In the genomic region with DNA sequence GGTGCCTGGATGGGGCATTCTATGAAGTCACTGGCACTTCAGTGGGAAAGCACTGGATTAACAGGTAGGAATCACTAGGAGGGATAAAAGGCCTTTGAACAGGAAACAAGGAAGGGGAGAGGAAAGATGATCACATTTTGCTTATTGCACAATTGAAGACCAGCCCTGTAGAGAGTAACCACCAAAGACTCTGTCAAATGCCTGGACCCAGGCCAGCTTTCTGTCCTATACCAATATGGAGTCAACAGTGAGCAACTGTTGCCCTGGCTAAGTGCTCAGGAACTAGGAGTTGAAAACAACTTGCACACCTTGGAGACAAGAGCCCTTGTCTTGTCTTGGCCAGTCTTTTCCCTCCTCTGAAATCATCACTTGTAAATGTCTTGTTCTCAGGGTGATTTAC, we compare ENCODE assay signal across 17 cellular contexts. TPM values are rescaled to one million over a fixed set of nuclear protein-coding genes. Genes with fewer than 3 reads are reported as not detected.
"Had no signal": no experiment of that assay in that cellular context is flagged by ENCODE, and none has a peak within 500 bp of the region (broad histone marks: within the 10 kb centered on the region; RNA-seq: fewer than 3 reads in every experiment).

No MANE protein-coding gene starts in this region.

- H3K27me3 ChIP-seq: neutrophil, tibial nerve had no signal

- H3K36me3 ChIP-seq: neutrophil, tibial nerve had no signal

- DNase-seq: activated CD4-positive, alpha-beta T cell treated with anti-CD3 and anti-CD28 coated beads, Interleukin-2, amount 10 ng/mL, durations not matched to agents 7 days and 5 days; activated naive CD4-positive, alpha-beta T cell; aorta; hippocampal formation; kidney; left ventricle myocardium superior; natural killer cell; posterior cingulate gyrus; stimulated activated CD4-positive, alpha-beta T cell treated with anti-CD3 and anti-CD28 coated beads, Interleukin-4, amount 100 ng/mL, for 24 hours; stimulated activated naive CD4-positive, alpha-beta T cell treated with Interleukin-2 at 50 U/mL for 16 hours; substantia nigra had no signal

- H3K4me1 ChIP-seq: tibial nerve had no signal

- ATAC-seq: esophagus mucosa, left ventricle myocardium superior, natural killer cell had no signal

- H3K9me3 ChIP-seq: neutrophil, tibial nerve had no signal

- H3K27ac ChIP-seq: neutrophil, skin epidermis, tibial nerve had no signal

- H3K4me3 ChIP-seq: skin epidermis, tibial nerve had no signal

RNA-seq across cellular contexts. Expression of a gene that starts 14.1 kb away (rescaled TPM):
- total RNA-seq: activated CD4-positive, alpha-beta T cell treated with anti-CD3 and anti-CD28 coated beads, Interleukin-2, amount 10 ng/mL, durations not matched to agents 7 days and 5 days; activated CD8-positive, alpha-beta memory T cell treated with anti-CD3 and anti-CD28 coated beads for 36 hours; dermis microvascular lymphatic vessel endothelial cell; esophagus mucosa; kidney; natural killer cell had no signal
